In the genomic region with DNA sequence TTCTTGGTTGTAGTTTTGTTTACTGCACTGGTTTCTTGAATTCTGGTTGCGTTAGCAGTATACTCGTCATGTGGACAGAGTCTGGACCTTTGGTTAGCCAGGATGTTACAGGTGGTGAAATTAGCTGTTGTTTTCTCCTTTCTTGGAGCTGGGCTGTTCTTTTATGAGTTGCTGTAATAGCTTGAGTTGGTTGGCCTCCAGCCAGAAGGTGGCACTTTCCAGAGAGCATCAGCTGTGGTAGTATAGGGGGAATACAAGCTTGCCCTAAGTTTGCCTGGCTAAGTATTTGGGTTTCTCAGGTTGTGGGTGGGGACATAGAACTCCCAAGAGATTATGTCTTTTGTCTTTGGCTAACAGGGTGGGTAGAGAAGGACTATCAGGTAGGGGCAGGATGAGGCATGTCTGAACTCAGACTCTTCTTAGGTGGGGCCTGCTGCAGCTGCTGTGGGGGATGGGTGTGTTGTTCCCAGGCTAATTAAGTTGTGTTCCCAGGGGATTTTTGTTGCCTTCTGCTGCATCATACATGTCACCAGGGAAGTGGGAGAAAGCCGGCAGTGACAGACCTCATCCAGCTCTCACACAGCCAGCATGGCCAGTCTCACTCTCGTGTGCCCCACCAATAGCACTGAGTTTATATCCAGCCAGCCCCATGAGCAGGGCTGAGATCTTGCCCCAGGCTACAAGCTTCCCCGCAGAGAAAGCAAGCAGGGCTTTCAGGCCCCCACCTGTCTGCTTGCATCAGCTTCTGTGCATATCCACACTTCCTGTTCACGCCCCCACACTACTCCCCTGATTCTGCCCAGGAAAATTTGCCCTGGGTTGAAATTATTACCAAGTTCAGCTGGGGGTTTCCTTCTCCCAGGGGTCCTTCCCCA, we compare ENCODE assay signal across 10 cellular contexts.
DNase-seq lines count a peak whose midpoint lies in the region; ATAC-seq lines count a peak whose summit lies in the region.
"Had no signal": no experiment of that assay in that cellular context is flagged by ENCODE, and none has a peak within 500 bp of the region (broad histone marks: within the 10 kb centered on the region; RNA-seq: fewer than 3 reads in every experiment).

No MANE protein-coding gene starts in this region.

- DNase-seq in NCI-H524 (lab: John Stamatoyannopoulos, UW) (peak; percentile 75 to 87), iPS-NIHi7 (ENCODE audit: extremely low spot score) (peak; percentile 11), T-helper 2 cell (no peak), AG20443 (ENCODE audit: low spot score) (no peak)
- no peak for DNase-seq in activated naive CD4-positive, alpha-beta T cell (lab: John Stamatoyannopoulos, UW)
- DNase-seq in stimulated activated CD4-positive, alpha-beta T cell treated with anti-CD3 and anti-CD28 coated beads, Interleukin-2, amount 100 ng/mL, for 48 hours = no peak
- DNase-seq: activated CD4-positive, alpha-beta T cell treated with anti-CD3 and anti-CD28 coated beads, Interleukin-2, amount 50 U/mL, for 4 hours; SK-N-SH had no signal

- ATAC-seq in GM18868 (IDR thresholded peaks at IDR 0.05; ENCODE audit: unreplicated experiment) = peak; percentile 59
- ATAC-seq in HG03520 (IDR thresholded peaks at IDR 0.05; ENCODE audit: unreplicated experiment) = peak; percentile 55

Comparison
In these comparisons a context has a peak if more than half of its experiments do, and no peak if none do; other contexts are left out.
1. DNase-seq: peak in NCI-H524 (2 of 2) and iPS-NIHi7 (single experiment); none in activated naive CD4-positive, alpha-beta T cell (0 of 4), T-helper 2 cell (0 of 5), AG20443 (single experiment) and stimulated activated CD4-positive, alpha-beta T cell treated with anti-CD3 and anti-CD28 coated beads, Interleukin-2, amount 100 ng/mL, for 48 hours (0 of 2).